In genomic region chr4:87235020-87235671, GRCh38 we compare ENCODE assay signal across 8 cellular contexts. TPM values are rescaled to one million over a fixed set of nuclear protein-coding genes. Genes with fewer than 3 reads are reported as not detected.
DNase-seq lines count a peak whose midpoint lies in the region; ATAC-seq and TF ChIP-seq lines count a peak whose summit lies in the region.

No MANE protein-coding gene starts in this region.

- H3K27me3 Mint-ChIP-seq in activated CD8-positive, alpha-beta memory T cell treated with anti-CD3 and anti-CD28 coated beads, Interleukin-2, amount 10 ng/mL, durations not matched to agents 7 days and 5 days = peaks cover 20% of the 10 kb centered on the region
- no peaks in the 10 kb centered on the region for H3K27me3 Mint-ChIP-seq in activated T-helper 17 cell treated with anti-CD3 and anti-CD28 coated beads, Interleukin-2, amount 50 U/mL, for 72 hours

- no peak for DNase-seq in activated CD8-positive, alpha-beta memory T cell treated with anti-CD3 and anti-CD28 coated beads, Interleukin-2, amount 10 ng/mL, durations not matched to agents 7 days and 5 days
- no peak for DNase-seq in activated CD8-positive, alpha-beta memory T cell treated with anti-CD3 and anti-CD28 coated beads for 24 hours
- DNase-seq in iris pigment epithelial cell (ENCODE audit: low read depth) (peak; percentile 46), thoracic aorta (ENCODE audit: low spot score) (no peak), COLO668 (lab: John Stamatoyannopoulos, UW; ENCODE audit: unreplicated experiment) (no peak), LoVo (ENCODE audit: low spot score) (no peak)

- H3K9me3 ChIP-seq in thoracic aorta = no peaks in the 10 kb centered on the region

- H3K27me3 ChIP-seq in thoracic aorta (replicated peaks; ENCODE audit: insufficient read depth) = no peaks in the 10 kb centered on the region

- no peaks in the 10 kb centered on the region for H3K36me3 ChIP-seq in thoracic aorta

- H3K4me1 Mint-ChIP-seq in activated CD8-positive, alpha-beta memory T cell treated with anti-CD3 and anti-CD28 coated beads, Interleukin-2, amount 10 ng/mL, durations not matched to agents 7 days and 5 days = peaks cover 2% of the 10 kb centered on the region
- H3K4me1 Mint-ChIP-seq in activated T-helper 17 cell treated with anti-CD3 and anti-CD28 coated beads, Interleukin-2, amount 50 U/mL, for 72 hours = no peaks in the 10 kb centered on the region

- no peak overlapping the region for H3K27ac ChIP-seq in thoracic aorta

- H3K4me1 ChIP-seq in thoracic aorta (ENCODE audit: control insufficient read depth in 1 of 2, low read depth in 2 of 2) = peaks cover 0 to 4% of the 10 kb centered on the region in 2 donors

- H3K4me3 Mint-ChIP-seq in activated CD8-positive, alpha-beta memory T cell treated with anti-CD3 and anti-CD28 coated beads, Interleukin-2, amount 10 ng/mL, durations not matched to agents 7 days and 5 days = peak overlapping the region; percentile 69
- H3K4me3 Mint-ChIP-seq in activated T-helper 17 cell treated with anti-CD3 and anti-CD28 coated beads, Interleukin-2, amount 50 U/mL, for 72 hours = peak overlapping the region; percentile 79

- no peaks in the 10 kb centered on the region for H3K9me3 Mint-ChIP-seq in activated CD8-positive, alpha-beta memory T cell treated with anti-CD3 and anti-CD28 coated beads, Interleukin-2, amount 10 ng/mL, durations not matched to agents 7 days and 5 days (ENCODE audit: low read depth)
- no peaks in the 10 kb centered on the region for H3K9me3 Mint-ChIP-seq in activated T-helper 17 cell treated with anti-CD3 and anti-CD28 coated beads, Interleukin-2, amount 50 U/mL, for 72 hours

- H3K27ac Mint-ChIP-seq in activated CD8-positive, alpha-beta memory T cell treated with anti-CD3 and anti-CD28 coated beads, Interleukin-2, amount 10 ng/mL, durations not matched to agents 7 days and 5 days = no peak overlapping the region
- H3K27ac Mint-ChIP-seq in activated T-helper 17 cell treated with anti-CD3 and anti-CD28 coated beads, Interleukin-2, amount 50 U/mL, for 72 hours = peak overlapping the region; percentile 84

- H3K4me3 ChIP-seq in thoracic aorta = peak overlapping the region; percentile 67

- H3K36me3 Mint-ChIP-seq in activated CD8-positive, alpha-beta memory T cell treated with anti-CD3 and anti-CD28 coated beads, Interleukin-2, amount 10 ng/mL, durations not matched to agents 7 days and 5 days = no peaks in the 10 kb centered on the region
- H3K36me3 Mint-ChIP-seq in activated T-helper 17 cell treated with anti-CD3 and anti-CD28 coated beads, Interleukin-2, amount 50 U/mL, for 72 hours (ENCODE audit: low read depth) = no peaks in the 10 kb centered on the region

- no peak for ATAC-seq in activated CD8-positive, alpha-beta memory T cell treated with anti-CD3 and anti-CD28 coated beads, Interleukin-2, amount 10 ng/mL, durations not matched to agents 7 days and 5 days
- no peak for ATAC-seq in activated T-helper 17 cell treated with anti-CD3 and anti-CD28 coated beads, Interleukin-2, amount 50 U/mL, for 72 hours (replicated peaks)
- no peak for ATAC-seq in thoracic aorta (ENCODE audit: insufficient number of reproducible peaks, low FRiP score, low read depth)
- ATAC-seq in GM18498 (IDR thresholded peaks at IDR 0.05; ENCODE audit: unreplicated experiment) = no peak

- CTCF ChIA-PET in activated CD8-positive, alpha-beta memory T cell treated with anti-CD3 and anti-CD28 coated beads, Interleukin-2, amount 10 ng/mL, durations not matched to agents 7 days and 5 days (lab: Charles Lee) = interaction anchor here (0.6 to 3.8 kb wide), 15 partner anchors 9 to 739 kb away, joined by 3 to 51 read pairs (median 4); partner anchors contain the start of gene KLHL8

- no peak for TF ChIP-seq CTCF in thoracic aorta (IDR thresholded peaks at IDR 0.05)

RNA-seq across cellular contexts. Expression of gene KLHL8, which starts 14.7 kb away (rescaled TPM):
- total RNA-seq in activated CD8-positive, alpha-beta memory T cell treated with anti-CD3 and anti-CD28 coated beads, Interleukin-2, amount 10 ng/mL, durations not matched to agents 7 days and 5 days = 10 to 100 TPM; 11.0 to 12.0 TPM
- total RNA-seq in activated T-helper 17 cell treated with anti-CD3 and anti-CD28 coated beads, Interleukin-2, amount 50 U/mL, for 72 hours = 10 to 100 TPM in 1 of 2 donors, 1 to 10 TPM in 1; 5.6 to 12.0 TPM
- 10 to 100 TPM in 1 of 2 donors, 1 to 10 TPM in 1; 4.9 to 12.2 TPM for total RNA-seq in thoracic aorta
